ENCODE assay signal across 10 cellular contexts in the genomic region with DNA sequence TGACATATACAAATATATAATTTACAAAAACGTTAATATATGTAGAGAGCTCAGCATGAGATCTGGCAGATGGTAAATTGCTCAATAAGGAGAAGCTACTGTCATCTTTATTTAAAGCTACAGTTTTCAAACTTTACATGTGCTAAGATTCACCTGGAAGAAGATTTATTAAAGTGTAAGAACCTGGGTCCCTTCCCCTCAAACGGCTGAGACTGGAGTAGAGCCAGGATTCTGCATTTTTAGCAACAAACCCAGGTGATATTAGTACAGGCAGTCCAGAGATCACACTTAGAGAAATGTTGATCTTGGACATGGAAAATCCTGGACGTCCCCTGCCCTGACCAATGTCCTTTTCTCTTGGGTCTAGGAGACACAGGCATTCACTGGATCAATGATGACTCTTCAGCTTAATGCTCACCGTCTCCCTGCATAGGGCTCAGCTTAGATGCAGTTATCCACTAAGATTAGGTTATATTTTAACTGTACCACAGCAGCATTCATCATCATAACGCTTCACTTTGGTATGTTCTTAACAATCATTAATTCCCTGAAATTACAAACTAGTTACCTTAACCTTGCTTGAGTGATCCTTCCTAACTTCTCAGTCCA. TPM values are rescaled to one million over a fixed set of nuclear protein-coding genes. Genes with fewer than 3 reads are reported as not detected.
DNase-seq lines count a peak whose midpoint lies in the region; ATAC-seq and TF ChIP-seq lines count a peak whose summit lies in the region.
"Had no signal": no experiment of that assay in that cellular context is flagged by ENCODE, and none has a peak within 500 bp of the region (broad histone marks: within the 10 kb centered on the region; RNA-seq: fewer than 3 reads in every experiment).

No MANE protein-coding gene starts in this region.

- H3K4me3 ChIP-seq in iPS-20b (ENCODE audit: low read length): no peak overlapping the region

- H3K4me1 Mint-ChIP-seq in WTC11: peaks cover 34% of the 10 kb centered on the region
- peaks cover 21 to 48% of the 10 kb centered on the region in 2 donors for H3K4me1 Mint-ChIP-seq in stimulated activated naive B cell treated with anti-CD40 and anti-IgM and Interleukin-4, amounts not matched to agents 10 μg/mL and 1 μg/mL and 100 μg/mL, for 72 hours

- no peaks in the 10 kb centered on the region for H3K27me3 ChIP-seq in iPS-20b (ENCODE audit: insufficient read depth, low read length)

- POLR2A ChIA-PET in WTC11 (lab: Charles Lee): interaction anchor here (0.5 kb wide), 1 partner anchor 493 kb away, joined by 3 read pairs; no protein-coding TSS in a partner anchor

- peaks cover 37% of the 10 kb centered on the region for H3K36me3 Mint-ChIP-seq in WTC11
- H3K36me3 Mint-ChIP-seq in stimulated activated naive B cell treated with anti-CD40 and anti-IgM and Interleukin-4, amounts not matched to agents 10 μg/mL and 1 μg/mL and 100 μg/mL, for 72 hours: peaks cover 12 to 27% of the 10 kb centered on the region in 2 donors

- H3K9me3 Mint-ChIP-seq in WTC11: peaks cover 10% of the 10 kb centered on the region; the same call in 1 of the 2 replicates
- H3K9me3 Mint-ChIP-seq in stimulated activated naive B cell treated with anti-CD40 and anti-IgM and Interleukin-4, amounts not matched to agents 10 μg/mL and 1 μg/mL and 100 μg/mL, for 72 hours: peaks cover 0 to 3% of the 10 kb centered on the region in 2 donors

- H3K27ac Mint-ChIP-seq in WTC11: peak overlapping the region; percentile 86
- peak overlapping the region; percentile 80 for H3K27ac Mint-ChIP-seq in stimulated activated naive B cell treated with anti-CD40 and anti-IgM and Interleukin-4, amounts not matched to agents 10 μg/mL and 1 μg/mL and 100 μg/mL, for 72 hours

- H3K9me3 ChIP-seq in iPS-20b (ENCODE audit: insufficient read depth, low read depth, low read length): no peaks in the 10 kb centered on the region

- H3K27me3 Mint-ChIP-seq in WTC11 (ENCODE audit: low read depth): no peaks in the 10 kb centered on the region
- no peaks in the 10 kb centered on the region for H3K27me3 Mint-ChIP-seq in stimulated activated naive B cell treated with anti-CD40 and anti-IgM and Interleukin-4, amounts not matched to agents 10 μg/mL and 1 μg/mL and 100 μg/mL, for 72 hours

- in situ Hi-C loops in G401 (cut with HindIII; ENCODE audit: low sequenced_read_pairs): no loop called here

- ATAC-seq in WTC11: no peak
- ATAC-seq in stimulated activated naive B cell treated with anti-CD40 and anti-IgM and Interleukin-4, amounts not matched to agents 10 μg/mL and 1 μg/mL and 100 μg/mL, for 72 hours (replicated peaks): peak; percentile 6 to 12
- no peak for ATAC-seq in GM18907 (IDR thresholded peaks at IDR 0.05; ENCODE audit: unreplicated experiment)

- DNase-seq in SKM-1 treated with dmso at 0.1 percent for 144 hours (lab: John Stamatoyannopoulos, UW; ENCODE audit: unreplicated experiment) (peak; percentile 63), SKM-1 (lab: John Stamatoyannopoulos, UW; ENCODE audit: unreplicated experiment) (no peak), WTC11 (ENCODE audit: low spot score) (no peak), NCI-H187 treated with DMSO at 0.1 percent for 48 hours (lab: John Stamatoyannopoulos, UW) (no peak), G401 (ENCODE audit: low spot score) (no peak)
- no peak for DNase-seq in stimulated activated naive B cell treated with anti-CD40 and anti-IgM and Interleukin-4, amounts not matched to agents 10 μg/mL and 1 μg/mL and 100 μg/mL, for 72 hours
- DNase-seq: activated CD8-positive, alpha-beta memory T cell treated with anti-CD3 and anti-CD28 coated beads for 24 hours; cortex of kidney had no signal

- no peak overlapping the region for H3K27ac ChIP-seq in iPS-20b (ENCODE audit: low read length)

- no peak overlapping the region for H3K4me3 Mint-ChIP-seq in WTC11
- no peak overlapping the region for H3K4me3 Mint-ChIP-seq in stimulated activated naive B cell treated with anti-CD40 and anti-IgM and Interleukin-4, amounts not matched to agents 10 μg/mL and 1 μg/mL and 100 μg/mL, for 72 hours

- CTCF ChIA-PET in WTC11 (lab: Charles Lee): interaction anchor here (0.7 kb wide), 1 partner anchor 33 kb away, joined by 3 read pairs; no protein-coding TSS in a partner anchor

- H3K9ac ChIP-seq in iPS-20b (ENCODE audit: low read depth, low read length): peak overlapping the region; percentile 39; the same call in 1 of the 2 replicates

- peaks cover 42% of the 10 kb centered on the region for H3K36me3 ChIP-seq in iPS-20b (ENCODE audit: insufficient read depth, low read depth, low read length)

- peaks cover 25% of the 10 kb centered on the region for H3K4me1 ChIP-seq in iPS-20b (ENCODE audit: insufficient read depth, low read length)

- TF ChIP-seq CTCF in WTC11 (IDR thresholded peaks at IDR 0.05): no peak

TF ChIP-seq in WTC11, 78 proteins besides CTCF, POLR2A, EP300 and RAD21:
- TF ChIP-seq ELF4 (CRISPR knock-in tag; IDR thresholded peaks at IDR 0.05; ENCODE audit: low read depth): no peak
- no peak for TF ChIP-seq MYBL2 (CRISPR knock-in tag; IDR thresholded peaks at IDR 0.05)

RNA-seq across cellular contexts. Expression of gene CDR2, which starts 20.4 kb away (rescaled TPM):
- total RNA-seq in WTC11 (2021): 25.4 to 40.9 TPM (median 29.1 TPM) in 3 replicates
- 22.6 and 33.2 TPM in 2 replicates for total RNA-seq in G401 (2014; rRNA removed; shearing (Covaris generic))

RNA-seq across cellular contexts. Expression of gene POLR3E, which starts 56.8 kb away (rescaled TPM):
- 62.2 to 73.5 TPM (median 68.0 TPM) in 3 replicates for total RNA-seq in WTC11 (2021)
- 37.7 and 54.2 TPM in 2 replicates for total RNA-seq in G401 (2014; rRNA removed; shearing (Covaris generic))

Comparison
In these comparisons a context has a peak if more than half of its experiments do, and no peak if none do; other contexts are left out.
1. ATAC-seq: peak in stimulated activated naive B cell treated with anti-CD40 and anti-IgM and Interleukin-4, amounts not matched to agents 10 μg/mL and 1 μg/mL and 100 μg/mL, for 72 hours (2 of 2); none in WTC11 (single experiment) and GM18907 (single experiment).